ENCODE assay signal across 20 cellular contexts in the genomic region with DNA sequence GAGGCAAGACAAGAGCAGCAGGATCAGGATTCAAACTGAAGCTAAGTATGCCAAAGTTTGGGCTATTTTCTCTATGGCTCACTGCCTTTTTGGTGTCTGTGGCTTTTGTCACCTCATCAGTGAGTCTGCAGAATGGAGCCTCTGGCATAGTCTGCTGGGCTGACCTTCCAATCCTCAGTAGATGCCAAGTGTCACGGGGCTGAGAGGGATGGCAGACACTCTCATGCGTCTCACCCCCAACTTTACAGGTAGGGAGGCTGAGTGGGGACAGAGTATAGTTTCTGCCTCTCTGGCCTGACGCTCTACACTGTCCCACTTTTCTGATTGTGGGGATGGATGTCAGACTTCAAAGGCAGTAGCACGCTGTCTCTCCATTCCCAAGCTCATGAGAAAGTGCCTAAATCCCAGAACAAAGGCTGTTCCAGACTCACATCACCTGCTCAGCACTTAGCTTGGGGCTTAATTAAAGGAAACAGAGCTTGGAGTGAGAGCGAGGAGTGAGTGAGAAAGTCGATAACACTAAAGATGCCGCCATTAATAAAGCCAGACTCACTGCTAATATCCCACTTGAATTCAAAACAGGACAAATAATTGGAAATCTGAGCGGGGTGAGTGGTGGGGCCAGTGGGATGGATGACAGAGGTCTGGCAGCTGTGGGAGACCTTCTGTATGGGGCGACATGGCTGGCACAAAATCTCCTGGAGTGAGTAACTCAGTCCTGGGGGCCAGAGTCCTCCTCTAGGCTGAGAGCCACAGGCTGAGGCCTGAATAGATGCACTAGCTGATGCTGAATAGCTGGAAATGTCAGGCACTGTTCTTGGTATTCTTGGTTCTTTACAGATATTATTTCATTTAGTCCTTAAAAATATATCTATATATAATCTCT.
"Had no signal": no experiment of that assay in that cellular context is flagged by ENCODE, and none has a peak within 500 bp of the region (broad histone marks: within the 10 kb centered on the region; RNA-seq: fewer than 3 reads in every experiment).

No MANE protein-coding gene starts in this region.

- H3K9me3 ChIP-seq: adrenal gland, breast epithelium, esophagus squamous epithelium, thyroid gland, uterus had no signal

- H3K36me3 ChIP-seq: adrenal gland, breast epithelium, esophagus squamous epithelium, thyroid gland, uterus had no signal

- DNase-seq: activated CD4-positive, alpha-beta T cell treated with anti-CD3 and anti-CD28 coated beads, Interleukin-2, amount 10 ng/mL, durations not matched to agents 7 days and 5 days; activated CD4-positive, CD25-positive, alpha-beta regulatory T cell; activated gamma-delta T cell treated with Interleukin-2 at 50 U/mL for 16 hours; activated T-cell treated with anti-CD3 and anti-CD28 coated beads for 4 hours; effector memory CD4-positive, alpha-beta T cell; esophagus squamous epithelium; left cardiac atrium; midbrain; stimulated activated CD4-positive, alpha-beta T cell treated with anti-CD3 and anti-CD28 coated beads, Interleukin-12 subunit alpha, Interleukin-12 subunit beta, amount 100 ng/mL, for 4 hours; stimulated activated CD4-positive, alpha-beta T cell treated with anti-CD3 and anti-CD28 coated beads, Interleukin-1b, Interleukin-23, amount 100 ng/mL, for 48 hours; stimulated activated naive CD4-positive, alpha-beta T cell treated with Interleukin-2 at 50 U/mL for 16 hours; T1000; thyroid gland; uterus had no signal

- H3K4me1 ChIP-seq: breast epithelium, esophagus squamous epithelium, thyroid gland, uterus had no signal

- ATAC-seq: activated naive CD4-positive, alpha-beta T cell treated with anti-CD3 and anti-CD28 coated beads, Interleukin-2, amount 50 U/mL, for 72 hours had no signal

- FAIRE-seq: astrocyte, endothelial cell of umbilical vein had no signal

- H3K27me3 ChIP-seq: adrenal gland, breast epithelium, esophagus squamous epithelium, thyroid gland, uterus had no signal

- H3K4me3 ChIP-seq: adrenal gland, breast epithelium, esophagus squamous epithelium, lung, thyroid gland, uterus had no signal

- H3K27ac ChIP-seq: adrenal gland, breast epithelium, esophagus squamous epithelium, thyroid gland, uterus had no signal
